1 cellular context compared by ENCODE assay signal in the genomic region with DNA sequence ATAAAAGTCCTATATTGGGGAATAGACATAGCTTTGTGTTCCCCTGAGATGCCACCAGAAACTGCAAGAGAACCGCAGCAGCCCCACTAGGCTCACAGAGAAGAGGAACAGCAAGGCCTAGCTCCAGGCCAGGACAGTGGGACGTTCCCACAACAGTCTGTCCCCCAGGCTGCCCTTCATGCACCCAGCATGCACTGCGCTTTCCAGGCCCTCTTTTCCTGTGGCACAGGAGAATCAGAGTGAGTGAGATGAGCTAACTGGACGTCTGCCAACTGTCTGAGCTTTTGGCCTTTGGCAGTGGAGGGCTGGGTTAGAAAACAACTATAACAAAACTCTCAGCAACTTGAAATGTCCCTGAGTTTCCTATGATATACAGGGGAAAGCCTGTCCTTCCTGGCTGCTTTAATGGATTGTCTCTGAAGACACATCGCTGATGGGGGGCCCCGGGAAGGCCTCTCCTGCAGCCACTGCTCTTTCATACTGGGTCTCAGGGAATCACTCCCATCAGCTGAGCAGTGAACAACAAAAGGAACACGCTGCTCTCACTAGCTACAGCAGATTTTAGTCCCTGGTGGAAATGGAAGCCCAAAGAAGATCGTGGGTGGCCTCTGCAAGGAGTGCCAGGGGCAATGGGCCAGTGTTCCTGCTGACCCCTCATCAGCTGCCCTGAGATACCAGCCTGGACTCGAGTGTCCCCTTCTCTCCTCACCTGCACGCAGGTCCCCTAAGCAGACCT.
TF ChIP-seq lines count a peak whose summit lies in the region.

No MANE protein-coding gene starts in this region.

TF ChIP-seq in GM23338, 12 proteins besides CTCF, POLR2A, EP300 and RAD21 (continued from another document):
- TF ChIP-seq, protein P1, sequence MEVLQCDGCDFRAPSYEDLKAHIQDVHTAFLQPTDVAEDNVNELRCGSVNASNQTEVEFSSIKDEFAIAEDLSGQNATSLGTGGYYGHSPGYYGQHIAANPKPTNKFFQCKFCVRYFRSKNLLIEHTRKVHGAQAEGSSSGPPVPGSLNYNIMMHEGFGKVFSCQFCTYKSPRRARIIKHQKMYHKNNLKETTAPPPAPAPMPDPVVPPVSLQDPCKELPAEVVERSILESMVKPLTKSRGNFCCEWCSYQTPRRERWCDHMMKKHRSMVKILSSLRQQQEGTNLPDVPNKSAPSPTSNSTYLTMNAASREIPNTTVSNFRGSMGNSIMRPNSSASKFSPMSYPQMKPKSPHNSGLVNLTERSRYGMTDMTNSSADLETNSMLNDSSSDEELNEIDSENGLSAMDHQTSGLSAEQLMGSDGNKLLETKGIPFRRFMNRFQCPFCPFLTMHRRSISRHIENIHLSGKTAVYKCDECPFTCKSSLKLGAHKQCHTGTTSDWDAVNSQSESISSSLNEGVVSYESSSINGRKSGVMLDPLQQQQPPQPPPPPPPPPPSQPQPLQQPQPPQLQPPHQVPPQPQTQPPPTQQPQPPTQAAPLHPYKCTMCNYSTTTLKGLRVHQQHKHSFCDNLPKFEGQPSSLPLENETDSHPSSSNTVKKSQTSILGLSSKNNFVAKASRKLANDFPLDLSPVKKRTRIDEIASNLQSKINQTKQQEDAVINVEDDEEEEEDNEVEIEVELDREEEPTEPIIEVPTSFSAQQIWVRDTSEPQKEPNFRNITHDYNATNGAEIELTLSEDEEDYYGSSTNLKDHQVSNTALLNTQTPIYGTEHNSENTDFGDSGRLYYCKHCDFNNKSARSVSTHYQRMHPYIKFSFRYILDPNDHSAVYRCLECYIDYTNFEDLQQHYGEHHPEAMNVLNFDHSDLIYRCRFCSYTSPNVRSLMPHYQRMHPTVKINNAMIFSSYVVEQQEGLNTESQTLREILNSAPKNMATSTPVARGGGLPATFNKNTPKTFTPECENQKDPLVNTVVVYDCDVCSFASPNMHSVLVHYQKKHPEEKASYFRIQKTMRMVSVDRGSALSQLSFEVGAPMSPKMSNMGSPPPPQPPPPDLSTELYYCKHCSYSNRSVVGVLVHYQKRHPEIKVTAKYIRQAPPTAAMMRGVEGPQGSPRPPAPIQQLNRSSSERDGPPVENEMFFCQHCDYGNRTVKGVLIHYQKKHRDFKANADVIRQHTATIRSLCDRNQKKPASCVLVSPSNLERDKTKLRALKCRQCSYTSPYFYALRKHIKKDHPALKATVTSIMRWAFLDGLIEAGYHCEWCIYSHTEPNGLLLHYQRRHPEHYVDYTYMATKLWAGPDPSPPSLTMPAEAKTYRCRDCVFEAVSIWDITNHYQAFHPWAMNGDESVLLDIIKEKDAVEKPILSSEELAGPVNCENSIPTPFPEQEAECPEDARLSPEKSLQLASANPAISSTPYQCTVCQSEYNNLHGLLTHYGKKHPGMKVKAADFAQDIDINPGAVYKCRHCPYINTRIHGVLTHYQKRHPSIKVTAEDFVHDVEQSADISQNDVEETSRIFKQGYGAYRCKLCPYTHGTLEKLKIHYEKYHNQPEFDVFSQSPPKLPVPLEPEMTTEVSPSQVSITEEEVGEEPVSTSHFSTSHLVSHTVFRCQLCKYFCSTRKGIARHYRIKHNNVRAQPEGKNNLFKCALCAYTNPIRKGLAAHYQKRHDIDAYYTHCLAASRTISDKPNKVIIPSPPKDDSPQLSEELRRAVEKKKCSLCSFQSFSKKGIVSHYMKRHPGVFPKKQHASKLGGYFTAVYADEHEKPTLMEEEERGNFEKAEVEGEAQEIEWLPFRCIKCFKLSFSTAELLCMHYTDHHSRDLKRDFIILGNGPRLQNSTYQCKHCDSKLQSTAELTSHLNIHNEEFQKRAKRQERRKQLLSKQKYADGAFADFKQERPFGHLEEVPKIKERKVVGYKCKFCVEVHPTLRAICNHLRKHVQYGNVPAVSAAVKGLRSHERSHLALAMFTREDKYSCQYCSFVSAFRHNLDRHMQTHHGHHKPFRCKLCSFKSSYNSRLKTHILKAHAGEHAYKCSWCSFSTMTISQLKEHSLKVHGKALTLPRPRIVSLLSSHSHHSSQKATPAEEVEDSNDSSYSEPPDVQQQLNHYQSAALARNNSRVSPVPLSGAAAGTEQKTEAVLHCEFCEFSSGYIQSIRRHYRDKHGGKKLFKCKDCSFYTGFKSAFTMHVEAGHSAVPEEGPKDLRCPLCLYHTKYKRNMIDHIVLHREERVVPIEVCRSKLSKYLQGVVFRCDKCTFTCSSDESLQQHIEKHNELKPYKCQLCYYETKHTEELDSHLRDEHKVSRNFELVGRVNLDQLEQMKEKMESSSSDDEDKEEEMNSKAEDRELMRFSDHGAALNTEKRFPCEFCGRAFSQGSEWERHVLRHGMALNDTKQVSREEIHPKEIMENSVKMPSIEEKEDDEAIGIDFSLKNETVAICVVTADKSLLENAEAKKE (CRISPR knock-in tag; IDR thresholded peaks at IDR 0.05): no peak
- no peak for TF ChIP-seq NANOG (IDR thresholded peaks at IDR 0.05; ENCODE audit: borderline replicate concordance)
